In the genomic region with DNA sequence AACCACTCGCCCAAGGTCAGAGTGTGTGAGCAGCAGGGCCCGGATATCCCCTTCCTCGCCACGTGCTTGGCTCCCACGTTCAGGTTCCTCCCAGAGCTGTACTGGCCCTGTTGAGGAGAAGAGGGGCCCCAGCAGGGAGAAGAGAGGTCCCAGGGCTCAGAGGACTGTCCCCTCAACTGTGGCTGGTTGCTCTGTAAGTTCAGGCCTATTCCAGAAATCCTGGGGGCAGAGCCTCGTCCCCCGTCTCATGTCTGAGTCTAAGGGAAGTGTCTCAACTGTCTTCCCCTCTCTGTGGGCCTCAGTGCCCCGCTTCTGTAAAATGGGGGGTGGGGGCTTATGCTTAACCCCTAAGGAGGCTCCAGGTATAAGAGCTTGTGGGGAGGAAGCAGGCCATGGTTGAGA, we compare ENCODE assay signal across 8 cellular contexts. TPM values are rescaled to one million over a fixed set of nuclear protein-coding genes. Genes with fewer than 3 reads are reported as not detected.
DNase-seq lines count a peak whose midpoint lies in the region; ATAC-seq and TF ChIP-seq lines count a peak whose summit lies in the region.

No MANE protein-coding gene starts in this region.

- peak overlapping the region; percentile 53 for H3K9ac ChIP-seq in mesendoderm (ENCODE audit: low read length)

- TF ChIP-seq CTCF in AG04450 (IDR thresholded peaks at IDR 0.05; ENCODE audit: low read depth, low read length) (no peak), mesothelial cell of epicardium (IDR thresholded peaks at IDR 0.05; ENCODE audit: unreplicated experiment) (no peak)

- no peaks in the 10 kb centered on the region for H3K27me3 Mint-ChIP-seq in mesothelial cell of epicardium (ENCODE audit: low read depth)

- peaks cover 6% of the 10 kb centered on the region for H3K4me1 ChIP-seq in mesendoderm (ENCODE audit: control insufficient read depth, low read depth, low read length)

- peak in 1 of 2 donors; percentile 15 for ATAC-seq in activated naive CD4-positive, alpha-beta T cell treated with anti-CD3 and anti-CD28 coated beads, Interleukin-2, amount 50 U/mL, for 72 hours
- no peak for ATAC-seq in GM18868 (IDR thresholded peaks at IDR 0.05; ENCODE audit: unreplicated experiment)

- peak overlapping the region; percentile 95 to 96 for H3K27ac Mint-ChIP-seq in activated naive CD4-positive, alpha-beta T cell treated with anti-CD3 and anti-CD28 coated beads, Interleukin-2, amount 50 U/mL, for 72 hours
- H3K27ac Mint-ChIP-seq in mesothelial cell of epicardium = no peak overlapping the region

- no peak overlapping the region for H3K4me2 ChIP-seq in mesendoderm (ENCODE audit: low read length)

- H2AK5ac ChIP-seq in mesendoderm (ENCODE audit: low read length) = no peak overlapping the region

- peaks cover 41% of the 10 kb centered on the region for H3K4me1 Mint-ChIP-seq in mesothelial cell of epicardium

- in situ Hi-C loops in KBM-7 (cut with MboI; ENCODE audit: low pct_unique_long_range_greater_than_20kb, low sequenced_read_pairs) = no loop called here

- H3K18ac ChIP-seq in mesendoderm (ENCODE audit: low read length) = no peak overlapping the region

- H3K27ac ChIP-seq in AG04450 (ENCODE audit: low read depth, low read length) (peak overlapping the region; percentile 65), mesendoderm (ENCODE audit: low read depth, low read length) (no peak overlapping the region)

- H2BK5ac ChIP-seq in mesendoderm (ENCODE audit: low read length) = no peak overlapping the region

- no peak overlapping the region for H2BK120ac ChIP-seq in mesendoderm (ENCODE audit: low read depth, low read length)

- peaks cover 11% of the 10 kb centered on the region for H3K36me3 ChIP-seq in mesendoderm (ENCODE audit: control insufficient read depth, insufficient read depth, low read length)

- H3K27me3 ChIP-seq in AG04450 (ENCODE audit: control insufficient read depth, insufficient read depth, low read length) = no peaks in the 10 kb centered on the region
- no peaks in the 10 kb centered on the region for H3K27me3 ChIP-seq in mesendoderm (ENCODE audit: insufficient read depth, low read length, poor library complexity)

- no CpG with 5 or more reads among the region's 8 CpGs for whole genome bisulfite sequencing in mesendoderm (ENCODE audit: extremely low coverage, insufficient coverage, low lambda C conversion rate)

- H3K79me2 ChIP-seq in mesendoderm (ENCODE audit: control insufficient read depth, insufficient read depth, low read length) = peaks cover 58% of the 10 kb centered on the region

- H2BK15ac ChIP-seq in mesendoderm (replicated peaks; ENCODE audit: low read depth) = no peak overlapping the region

- H3K56ac ChIP-seq in mesendoderm (ENCODE audit: low read length) = peak overlapping the region; percentile 74

- H3K23ac ChIP-seq in mesendoderm (ENCODE audit: low read length) = no peak overlapping the region

- DNase-seq in AG04450 (ENCODE audit: low read depth, low spot score) (no peak), KBM-7 (peak; percentile 73), mesendoderm (no peak), NCI-H524 treated with DMSO at 0.1 percent for 48 hours (lab: John Stamatoyannopoulos, UW) (no peak), HuH-7.5 (ENCODE audit: low spot score) (no peak), mesothelial cell of epicardium (ENCODE audit: low spot score in 2 of 2, unreplicated experiment in 2 of 2) (no peak)
- peak in 1 of 2 donors; percentile 31 for DNase-seq in activated naive CD4-positive, alpha-beta T cell treated with anti-CD3 and anti-CD28 coated beads, Interleukin-2, amount 50 U/mL, for 72 hours (ENCODE audit: low spot score in 2 of 2)

- POLR2A ChIA-PET in AG04450 (lab: Yijun Ruan, JAX) = no interaction called here

- no peak overlapping the region for H4K5ac ChIP-seq in mesendoderm (ENCODE audit: low read length)

- peaks cover 28% of the 10 kb centered on the region for H3K79me1 ChIP-seq in mesendoderm (ENCODE audit: low read length)

- CTCF ChIA-PET in AG04450 (lab: Charles Lee) = interaction anchor here (0.6 kb wide), 1 partner anchor 56 kb away, joined by 3 read pairs; no protein-coding TSS in a partner anchor

- no peak overlapping the region for H3K4me3 ChIP-seq in AG04450 (ENCODE audit: low read depth, low read length)
- no peak overlapping the region for H3K4me3 ChIP-seq in mesendoderm (ENCODE audit: low read length)

- no peak overlapping the region for H4K8ac ChIP-seq in mesendoderm (ENCODE audit: low read depth, low read length)

- H3K9me3 Mint-ChIP-seq in activated naive CD4-positive, alpha-beta T cell treated with anti-CD3 and anti-CD28 coated beads, Interleukin-2, amount 50 U/mL, for 72 hours = peaks cover 0 to 6% of the 10 kb centered on the region in 2 donors
- no peaks in the 10 kb centered on the region for H3K9me3 Mint-ChIP-seq in mesothelial cell of epicardium

- H3K4me3 Mint-ChIP-seq in mesothelial cell of epicardium = no peak overlapping the region

- peaks cover 14 to 27% of the 10 kb centered on the region in 2 donors for H3K36me3 Mint-ChIP-seq in activated naive CD4-positive, alpha-beta T cell treated with anti-CD3 and anti-CD28 coated beads, Interleukin-2, amount 50 U/mL, for 72 hours
- H3K36me3 Mint-ChIP-seq in mesothelial cell of epicardium = peaks cover 15% of the 10 kb centered on the region

- no peaks in the 10 kb centered on the region; the same call in 1 of the 2 replicates for H3K9me3 ChIP-seq in AG04450 (ENCODE audit: control insufficient read depth, insufficient read depth, low read length)

- no peak overlapping the region for H3K4ac ChIP-seq in mesendoderm (ENCODE audit: low read depth, low read length)

RNA-seq across cellular contexts. Expression of a gene that starts 3.9 kb away (rescaled TPM):
- polyA plus RNA-seq in AG04450 (2011; rRNA removed) = 73.7 and 85.9 TPM in 2 replicates
- polyA minus RNA-seq in AG04450 (2011; rRNA and poly(A)+ RNA removed) = 90.8 and 101 TPM in 2 replicates
- 100 to 1,000 TPM in 1 of 2 donors, 10 to 100 TPM in 1; 73.6 to 118 TPM for total RNA-seq in activated naive CD4-positive, alpha-beta T cell treated with anti-CD3 and anti-CD28 coated beads, Interleukin-2, amount 50 U/mL, for 72 hours
- 87.3 TPM for polyA plus RNA-seq in mesendoderm (2013, experiment 1 of 2)
- polyA plus RNA-seq in mesendoderm (2013, experiment 2 of 2) = 86.9 TPM
- 80.6 to 86.4 TPM (median 85.2 TPM) in 3 replicates for total RNA-seq in mesothelial cell of epicardium

RNA-seq across cellular contexts. Expression of a gene that starts 53.9 kb away (rescaled TPM):
- 0.21 and 0.47 TPM in 2 replicates for polyA plus RNA-seq in AG04450 (2011; rRNA removed)
- polyA minus RNA-seq in AG04450 (2011; rRNA and poly(A)+ RNA removed) = 0.14 and 0.65 TPM in 2 replicates
- not detected for total RNA-seq in activated naive CD4-positive, alpha-beta T cell treated with anti-CD3 and anti-CD28 coated beads, Interleukin-2, amount 50 U/mL, for 72 hours
- polyA plus RNA-seq in mesendoderm (2013, experiment 1 of 2) = 11.1 TPM
- 9.8 TPM for polyA plus RNA-seq in mesendoderm (2013, experiment 2 of 2)
- total RNA-seq in mesothelial cell of epicardium = 164 to 175 TPM (median 165 TPM) in 3 replicates

Comparison
In these comparisons a context has a peak if more than half of its experiments do, and no peak if none do; other contexts are left out.
1. RNA of a gene that starts 53.9 kb away (total RNA-seq): 164 to 175 TPM in mesothelial cell of epicardium; not detected in activated naive CD4-positive, alpha-beta T cell treated with anti-CD3 and anti-CD28 coated beads, Interleukin-2, amount 50 U/mL, for 72 hours; every median in the first group is over 100 times any median in the second.